ENCODE assay signal across 16 cellular contexts in the genomic region with DNA sequence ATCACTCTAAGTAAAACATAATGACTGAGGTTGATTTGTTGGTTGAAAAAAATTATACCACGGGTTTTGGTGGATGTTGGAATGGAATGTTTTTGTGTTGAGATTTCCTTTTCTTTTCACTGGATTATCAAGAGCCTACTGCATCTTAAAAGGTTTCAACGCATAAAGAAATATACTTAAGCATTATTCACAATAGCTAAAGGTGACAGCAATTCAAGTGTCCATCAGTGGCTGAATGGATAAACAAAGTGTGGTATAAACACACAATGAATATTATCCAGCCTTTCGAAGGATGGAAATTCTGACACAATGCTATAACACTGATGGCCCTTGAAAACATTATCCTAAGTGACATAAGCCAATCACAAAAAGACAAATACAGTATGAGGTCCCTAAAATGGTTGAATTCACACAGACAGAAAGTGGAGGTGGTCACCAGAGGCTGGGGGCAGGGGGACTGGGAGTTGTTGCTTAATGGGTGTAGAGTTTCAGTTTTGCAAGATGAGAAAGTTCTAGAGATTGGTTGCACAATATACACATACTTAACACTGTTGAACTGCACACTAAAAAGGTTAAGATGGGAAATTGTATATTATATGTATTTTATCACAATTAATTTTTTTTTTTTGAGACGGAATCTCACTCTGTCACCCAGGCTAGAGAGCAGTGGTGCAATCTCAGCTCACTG.
DNase-seq lines count a peak whose midpoint lies in the region; ATAC-seq and TF ChIP-seq lines count a peak whose summit lies in the region.
"Had no signal": no experiment of that assay in that cellular context is flagged by ENCODE, and none has a peak within 500 bp of the region (broad histone marks: within the 10 kb centered on the region; RNA-seq: fewer than 3 reads in every experiment).

No MANE protein-coding gene starts in this region.

- peak overlapping the region; percentile 58 for H3K27ac Mint-ChIP-seq in osteocyte (ENCODE audit: unreplicated experiment)
- no peak overlapping the region for H3K27ac Mint-ChIP-seq in CD14-positive monocyte

- in situ Hi-C loops in Panc1 (cut with HindIII; ENCODE audit: low pct_unique_long_range_greater_than_20kb, low sequenced_read_pairs), result no loop called here

- POLR2A ChIA-PET in AG04450 (lab: Yijun Ruan, JAX), result interaction anchor here (0.7 to 1.4 kb wide), 3 partner anchors 19 to 52 kb away, joined by 3 to 4 read pairs (median 3); no protein-coding TSS in a partner anchor
- POLR2A ChIA-PET in Panc1 (lab: Charles Lee), result no interaction called here
- POLR2A ChIA-PET in GM10248 (lab: Yijun Ruan, JAX), result no interaction called here

- H3K9me3 ChIP-seq in AG04450 (ENCODE audit: control insufficient read depth, insufficient read depth, low read length) (no peaks in the 10 kb centered on the region), Panc1 (ENCODE audit: control insufficient read depth, insufficient read depth, low read depth, low read length) (no peaks in the 10 kb centered on the region)
- H3K9me3 ChIP-seq: lower lobe of right lung, upper lobe of right lung had no signal

- DNase-seq in AG04450 (ENCODE audit: low read depth, low spot score) (no peak), Panc1 (ENCODE audit: low read depth, low spot score) (no peak), fibroblast of gingiva (ENCODE audit: low read depth) (peak; percentile 64), osteocyte (ENCODE audit: extremely low spot score, unreplicated experiment) (no peak), GM10248 (ENCODE audit: extremely low spot score) (no peak), SKM-1 treated with dmso at 0.1 percent for 144 hours (lab: John Stamatoyannopoulos, UW; ENCODE audit: unreplicated experiment) (no peak), CD14-positive monocyte (ENCODE audit: low spot score) (no peak)
- DNase-seq: activated CD4-positive, alpha-beta T cell treated with anti-CD3 and anti-CD28 coated beads, Interleukin-2, amount 10 ng/mL, durations not matched to agents 7 days and 5 days; AML-193; hypothalamus; lower lobe of right lung; NCI-H1092; NCI-H345; T-helper 2 cell; upper lobe of right lung had no signal

- H3K4me3 ChIP-seq in AG04450 (ENCODE audit: low read depth, low read length) (no peak overlapping the region), Panc1 (ENCODE audit: low read depth in 2 of 2, low read length in 2 of 2) (no peak overlapping the region)
- H3K4me3 ChIP-seq: lower lobe of right lung, upper lobe of right lung had no signal

- H3K27me3 Mint-ChIP-seq in osteocyte (ENCODE audit: unreplicated experiment), result no peaks in the 10 kb centered on the region
- H3K27me3 Mint-ChIP-seq in CD14-positive monocyte (ENCODE audit: low read depth in 3 of 3), result peaks cover 0 to 5% (median 2%) of the 10 kb centered on the region in 3 donors
- H3K27me3 Mint-ChIP-seq: activated CD4-positive, alpha-beta T cell treated with anti-CD3 and anti-CD28 coated beads, Interleukin-2, amount 10 ng/mL, durations not matched to agents 7 days and 5 days had no signal

- H3K9me3 Mint-ChIP-seq in osteocyte (ENCODE audit: unreplicated experiment), result no peaks in the 10 kb centered on the region
- H3K9me3 Mint-ChIP-seq in CD14-positive monocyte, result peaks cover 0 to 2% (median 0%) of the 10 kb centered on the region in 7 donors

- intact Hi-C loops in Panc1 (cut with micrococcal nuclease; ENCODE audit: unreplicated experiment) (no loop called here), CD14-positive monocyte (cut with micrococcal nuclease) (no loop called here)

- H3K36me3 ChIP-seq in Panc1 (ENCODE audit: control insufficient read depth, insufficient read depth, low read length), result no peaks in the 10 kb centered on the region; the same call in 1 of the 2 replicates

- BruUV-seq in Panc1 (replicated peaks; lab: Mats Ljungman, UMichigan), result no TSS peak

- H3K27me3 ChIP-seq in AG04450 (ENCODE audit: control insufficient read depth, insufficient read depth, low read length) (no peaks in the 10 kb centered on the region), Panc1 (ENCODE audit: control insufficient read depth, insufficient read depth, low read length) (no peaks in the 10 kb centered on the region)
- H3K27me3 ChIP-seq: upper lobe of right lung had no signal

- H3K36me3 Mint-ChIP-seq in osteocyte (ENCODE audit: unreplicated experiment) (peaks cover 57% of the 10 kb centered on the region), CD14-positive monocyte (no peaks in the 10 kb centered on the region)

- H3K4me3 Mint-ChIP-seq in osteocyte (ENCODE audit: unreplicated experiment), result no peak overlapping the region
- no peak overlapping the region for H3K4me3 Mint-ChIP-seq in CD14-positive monocyte
- H3K4me3 Mint-ChIP-seq: activated CD4-positive, alpha-beta T cell treated with anti-CD3 and anti-CD28 coated beads, Interleukin-2, amount 10 ng/mL, durations not matched to agents 7 days and 5 days had no signal

- TF ChIP-seq CTCF in AG04450 (IDR thresholded peaks at IDR 0.05; ENCODE audit: low read depth, low read length) (no peak), Panc1 (IDR thresholded peaks at IDR 0.05) (no peak), osteocyte (IDR thresholded peaks at IDR 0.05) (no peak), GM10248 (IDR thresholded peaks at IDR 0.05; ENCODE audit: control extremely low read depth, extremely low read depth, low read depth, missing control alignments) (no peak), CD14-positive monocyte (IDR thresholded peaks at IDR 0.05) (no peak)

- peak overlapping the region; percentile 80 for H3K27ac ChIP-seq in AG04450 (ENCODE audit: low read depth, low read length)
- H3K27ac ChIP-seq in Panc1 (ENCODE audit: low read length), result peak overlapping the region; percentile 75
- H3K27ac ChIP-seq: upper lobe of right lung had no signal

- CTCF ChIA-PET in AG04450 (lab: Charles Lee) (interaction anchor here (1.8 kb wide), 1 partner anchor 19 kb away, joined by 18 read pairs; no protein-coding TSS in a partner anchor), Panc1 (lab: Charles Lee) (no interaction called here), GM10248 (lab: Yijun Ruan, JAX) (no interaction called here)

- H3K4me1 ChIP-seq in Panc1 (ENCODE audit: control insufficient read depth, insufficient read depth, low read length), result peaks cover 4% of the 10 kb centered on the region

- ATAC-seq in Panc1, result no peak
- no peak for ATAC-seq in HG03432 (IDR thresholded peaks at IDR 0.05; ENCODE audit: unreplicated experiment)

- H3K4me1 Mint-ChIP-seq in osteocyte (ENCODE audit: unreplicated experiment), result peaks cover 53% of the 10 kb centered on the region
- H3K4me1 Mint-ChIP-seq in CD14-positive monocyte, result peaks cover 9% of the 10 kb centered on the region
